In genomic region chr12:131896080-131896810, GRCh38 we compare ENCODE assay signal across 8 cellular contexts. TPM values are rescaled to one million over a fixed set of nuclear protein-coding genes. Genes with fewer than 3 reads are reported as not detected.
A peak's percentile ranks its signal among the peaks of the same experiment; 100 is the strongest.
DNase-seq lines count a peak whose midpoint lies in the region; TF ChIP-seq lines count a peak whose summit lies in the region.

No MANE protein-coding gene starts in this region.

- peak overlapping the region; percentile 62 for H3K4me3 ChIP-seq in iPS-15b (ENCODE audit: low read depth, low read length)
- peak overlapping the region; percentile 54 to 92 (median 85) for H3K4me3 ChIP-seq in sigmoid colon

- H3K9me3 ChIP-seq in iPS-15b (ENCODE audit: control insufficient read depth, insufficient read depth, low read length) (no peaks in the 10 kb centered on the region), sigmoid colon (no peaks in the 10 kb centered on the region)

- H3K4me1 ChIP-seq in iPS-15b (ENCODE audit: control insufficient read depth, insufficient read depth, low read length) (no peaks in the 10 kb centered on the region), sigmoid colon (peaks cover 0 to 63% (median 43%) of the 10 kb centered on the region in 4 donors)

- peak overlapping the region; percentile 86 to 100 (median 96) for H3K27ac ChIP-seq in sigmoid colon

- H3K36me3 ChIP-seq in iPS-15b (ENCODE audit: control insufficient read depth, insufficient read depth, low read length) (peaks cover 5% of the 10 kb centered on the region), sigmoid colon (peaks cover 0 to 24% (median 3%) of the 10 kb centered on the region in 4 donors)

- H3K27me3 ChIP-seq in iPS-15b (ENCODE audit: control insufficient read depth, insufficient read depth, low read length) (no peaks in the 10 kb centered on the region), sigmoid colon (no peaks in the 10 kb centered on the region)

- DNase-seq in GDM1 (lab: John Stamatoyannopoulos, UW) (peak; percentile 23), HEK293T (ENCODE audit: extremely low spot score) (peak; percentile 82), MV-4-11 (lab: John Stamatoyannopoulos, UW) (peak; percentile 20), UCSD-AML1 (lab: John Stamatoyannopoulos, UW; ENCODE audit: unreplicated experiment) (peak; percentile 80), brain pericyte (ENCODE audit: low read depth, low spot score) (peak; percentile 68), sigmoid colon (peak; percentile 98), NCI-H524 treated with DMSO at 0.1 percent for 48 hours (lab: John Stamatoyannopoulos, UW) (no peak)

- peak; percentile 90 to 93 for TF ChIP-seq POLR2A in sigmoid colon (IDR thresholded peaks at IDR 0.05)

- POLR2A ChIA-PET in HEK293T (lab: Yijun Ruan, JAX), result no interaction called here

- peak overlapping the region; percentile 54 for H3K9ac ChIP-seq in iPS-15b (ENCODE audit: low read depth, low read length)

- peak in 3 of 4 donors; percentile 6 to 88 (median 56) for TF ChIP-seq EP300 in sigmoid colon (IDR thresholded peaks at IDR 0.05)

- CTCF ChIA-PET in HEK293T (lab: Yijun Ruan, JAX), result no interaction called here

- TF ChIP-seq CTCF in sigmoid colon (IDR thresholded peaks at IDR 0.05), result no peak

- intact Hi-C loops in sigmoid colon (cut with DNase I), result loop anchor here (1.0 to 10.0 kb wide), 4 partner anchors 33 to 429 kb away; partner anchors contain the start of genes EP400, GALNT9 and PUS1

- WGBS in sigmoid colon, 2 donors, result 1 to 3% methylated on average over 39 of the region's 39 CpGs

TF ChIP-seq in HEK293T, 16 proteins besides CTCF, POLR2A, EP300 and RAD21:
- TF ChIP-seq PKNOX1 (IDR thresholded peaks at IDR 0.05) (no peak), SP1 (IDR thresholded peaks at IDR 0.05) (no peak), LEF1 (IDR thresholded peaks at IDR 0.05; ENCODE audit: borderline replicate concordance) (no peak), ELF4 (IDR thresholded peaks at IDR 0.05) (no peak), BHLHE40 (IDR thresholded peaks at IDR 0.05; ENCODE audit: borderline replicate concordance) (no peak), SUZ12 (IDR thresholded peaks at IDR 0.05) (no peak), L3MBTL2 (conservative IDR thresholded peaks at IDR 0.05) (no peak; the same call in 1 of the 2 replicates), FOXK2 (IDR thresholded peaks at IDR 0.05) (no peak), HDGF (IDR thresholded peaks at IDR 0.05; ENCODE audit: borderline replicate concordance) (no peak), TARDBP (IDR thresholded peaks at IDR 0.05) (no peak), ZNF384 (IDR thresholded peaks at IDR 0.05) (no peak), NFRKB (IDR thresholded peaks at IDR 0.05) (no peak), ARNT (IDR thresholded peaks at IDR 0.05) (no peak), CTBP1 (IDR thresholded peaks at IDR 0.05; ENCODE audit: borderline replicate concordance) (no peak), FOXA1 (IDR thresholded peaks at IDR 0.05) (no peak), FOXM1 (IDR thresholded peaks at IDR 0.05; ENCODE audit: borderline replicate concordance) (no peak)

RNA-seq across cellular contexts. Expression of gene ULK1, which starts 1.8 kb away (rescaled TPM):
- 10 to 100 TPM; 13.2 to 29.1 (median 18.6) TPM for total RNA-seq in sigmoid colon
- 10 to 100 TPM in 1 of 3 donors, 1 to 10 TPM in 2; 5.3 to 17.5 (median 5.4) TPM for polyA plus RNA-seq in sigmoid colon

RNA-seq across cellular contexts. Expression of gene PUS1, which starts 32.8 kb away (rescaled TPM):
- total RNA-seq in sigmoid colon, result 10 to 100 TPM in 1 of 4 donors, 1 to 10 TPM in 3; 7.6 to 15.6 (median 8.9) TPM
- 10 to 100 TPM in 1 of 3 donors, 1 to 10 TPM in 2; 9.0 to 33.8 (median 9.7) TPM for polyA plus RNA-seq in sigmoid colon

RNA-seq across cellular contexts. Expression of gene EP400, which starts 53.5 kb away (rescaled TPM):
- total RNA-seq in sigmoid colon, result 10 to 100 TPM; 14.5 to 35.7 (median 18.8) TPM
- 10 to 100 TPM in 1 of 3 donors, 1 to 10 TPM in 2; 3.2 to 22.3 (median 4.2) TPM for polyA plus RNA-seq in sigmoid colon
